In genomic region chr11:114167355-114168085, GRCh38 we compare ENCODE assay signal across 9 cellular contexts.
DNase-seq lines count a peak whose midpoint lies in the region; FAIRE-seq and TF ChIP-seq lines count a peak whose summit lies in the region.
"Had no signal": no experiment of that assay in that cellular context is flagged by ENCODE, and none has a peak within 500 bp of the region (broad histone marks: within the 10 kb centered on the region; RNA-seq: fewer than 3 reads in every experiment).

No MANE protein-coding gene starts in this region.

- no peaks in the 10 kb centered on the region for H3K36me3 Mint-ChIP-seq in activated CD4-positive, alpha-beta memory T cell treated with anti-CD3 and anti-CD28 coated beads, Interleukin-2, amount 10 ng/mL, durations not matched to agents 7 days and 5 days (ENCODE audit: low read depth)

- H3K4me1 ChIP-seq in keratinocyte (ENCODE audit: control insufficient read depth, extremely low read depth, insufficient read depth, low read length) (peaks cover 33% of the 10 kb centered on the region), stomach (peaks cover 90 to 100% (median 94%) of the 10 kb centered on the region in 4 donors)

- FAIRE-seq in keratinocyte (lab: Jason Lieb, UNC) = no peak

- CTCF ChIA-PET in activated CD4-positive, alpha-beta memory T cell treated with anti-CD3 and anti-CD28 coated beads, Interleukin-2, amount 10 ng/mL, durations not matched to agents 7 days and 5 days (lab: Charles Lee) = interaction anchor here (0.7 to 3.2 kb wide), 9 partner anchors 11 to 106 kb away, joined by 3 to 18 read pairs (median 4); no protein-coding TSS in a partner anchor

- H3K27me3 ChIP-seq in keratinocyte (ENCODE audit: control insufficient read depth, extremely low read depth, insufficient read depth, low read length) = peaks cover 64% of the 10 kb centered on the region
- H3K27me3 ChIP-seq in stomach = no peaks in the 10 kb centered on the region

- TF ChIP-seq EP300 in stomach (IDR thresholded peaks at IDR 0.05) = no peak

- H3K27ac Mint-ChIP-seq in activated CD4-positive, alpha-beta memory T cell treated with anti-CD3 and anti-CD28 coated beads, Interleukin-2, amount 10 ng/mL, durations not matched to agents 7 days and 5 days = peak overlapping the region; percentile 73

- POLR2A ChIA-PET in activated CD4-positive, alpha-beta memory T cell treated with anti-CD3 and anti-CD28 coated beads, Interleukin-2, amount 10 ng/mL, durations not matched to agents 7 days and 5 days (lab: Charles Lee) = interaction anchor here (0.7 to 9.0 kb wide), 6 partner anchors 13 to 107 kb away, joined by 3 to 121 read pairs (median 6); no protein-coding TSS in a partner anchor

- H3K27me3 Mint-ChIP-seq in activated CD4-positive, alpha-beta memory T cell treated with anti-CD3 and anti-CD28 coated beads, Interleukin-2, amount 10 ng/mL, durations not matched to agents 7 days and 5 days = peaks cover 2% of the 10 kb centered on the region

- no peaks in the 10 kb centered on the region for H3K36me3 ChIP-seq in keratinocyte (ENCODE audit: control insufficient read depth in 2 of 2, extremely low read depth in 1 of 2, insufficient read depth in 2 of 2, low read length in 2 of 2)
- peaks cover 0 to 6% (median 0%) of the 10 kb centered on the region in 4 donors for H3K36me3 ChIP-seq in stomach

- no peak overlapping the region for H3K9ac ChIP-seq in keratinocyte (ENCODE audit: control insufficient read depth, extremely low read depth, insufficient read depth, low read length)

- no peak overlapping the region for H3K4me3 ChIP-seq in keratinocyte (ENCODE audit: control insufficient read depth in 2 of 3, extremely low read depth in 1 of 3, insufficient read depth in 2 of 3, low read depth in 1 of 3, low read length in 3 of 3)
- peak overlapping the region in 1 of 4 donors; percentile 4 for H3K4me3 ChIP-seq in stomach

- no peak for TF ChIP-seq CTCF in keratinocyte (optimal IDR thresholded peaks at IDR 0.05 in 1 of 3, IDR thresholded peaks at IDR 0.05 in 1 of 3, conservative IDR thresholded peaks at IDR 0.05 in 1 of 3; ENCODE audit: extremely low read depth in 1 of 3, insufficient read depth in 2 of 3, low read length in 3 of 3)
- TF ChIP-seq CTCF in stomach (IDR thresholded peaks at IDR 0.05) = no peak

- no peaks in the 10 kb centered on the region for H3K79me2 ChIP-seq in keratinocyte (ENCODE audit: control insufficient read depth, insufficient read depth, low read length)

- peaks cover 3% of the 10 kb centered on the region for H4K20me1 ChIP-seq in keratinocyte (ENCODE audit: control insufficient read depth, extremely low read depth, insufficient read depth, low read length)

- H3K9me3 Mint-ChIP-seq in activated CD4-positive, alpha-beta memory T cell treated with anti-CD3 and anti-CD28 coated beads, Interleukin-2, amount 10 ng/mL, durations not matched to agents 7 days and 5 days = no peaks in the 10 kb centered on the region

- no peak overlapping the region for H3K27ac ChIP-seq in keratinocyte (ENCODE audit: control insufficient read depth, insufficient read depth, low read length)
- H3K27ac ChIP-seq in stomach = peak overlapping the region; percentile 66 to 99 (median 95)

- H3K9me1 ChIP-seq in keratinocyte (ENCODE audit: control insufficient read depth, extremely low read depth, insufficient read depth, low read length) = no peaks in the 10 kb centered on the region

- DNase-seq in DMS79 treated with DMSO at 0.1 percent for 48 hours (lab: John Stamatoyannopoulos, UW) = peak; percentile 57
- DNase-seq in DMS79 (lab: John Stamatoyannopoulos, UW) = no peak
- DNase-seq in activated CD4-positive, alpha-beta memory T cell treated with anti-CD3 and anti-CD28 coated beads, Interleukin-2, amount 10 ng/mL, durations not matched to agents 7 days and 5 days = no peak
- no peak for DNase-seq in keratinocyte (ENCODE audit: low read depth, low spot score)
- no peak for DNase-seq in stomach
- DNase-seq in medulla oblongata (ENCODE audit: extremely low spot score) = no peak
- DNase-seq in COLO829 (ENCODE audit: low spot score) = no peak
- no peak for DNase-seq in NCI-H526 treated with DMSO at 0.1 percent for 48 hours (lab: John Stamatoyannopoulos, UW)
- DNase-seq: 8988T had no signal

- dilution Hi-C loops in keratinocyte (cut with MboI; ENCODE audit: extremely low pct_ligation_motif_present, low sequenced_read_pairs) = no loop called here

- WGBS in stomach, 5 donors = 67 to 79% (median 68%) methylated on average over 12 of the region's 12 CpGs

- no peak for TF ChIP-seq POLR2A in stomach (IDR thresholded peaks at IDR 0.05)

- H3K9me3 ChIP-seq in keratinocyte (ENCODE audit: control insufficient read depth, low read depth, low read length) = no peaks in the 10 kb centered on the region
- no peaks in the 10 kb centered on the region for H3K9me3 ChIP-seq in stomach

- peaks cover 65% of the 10 kb centered on the region for H3K4me1 Mint-ChIP-seq in activated CD4-positive, alpha-beta memory T cell treated with anti-CD3 and anti-CD28 coated beads, Interleukin-2, amount 10 ng/mL, durations not matched to agents 7 days and 5 days

- no peak overlapping the region for H2AFZ ChIP-seq in keratinocyte (ENCODE audit: control insufficient read depth, low read length)

- peak overlapping the region; percentile 42 for H3K4me3 Mint-ChIP-seq in activated CD4-positive, alpha-beta memory T cell treated with anti-CD3 and anti-CD28 coated beads, Interleukin-2, amount 10 ng/mL, durations not matched to agents 7 days and 5 days

- intact Hi-C loops in stomach (cut with DNase I; ENCODE audit: low total_unique reads) = no loop called here

- peak overlapping the region; percentile 22 for H3K4me2 ChIP-seq in keratinocyte (ENCODE audit: control insufficient read depth, extremely low read depth, insufficient read depth, low read depth, low read length)
